17 cellular contexts compared by ENCODE assay signal in the genomic region with DNA sequence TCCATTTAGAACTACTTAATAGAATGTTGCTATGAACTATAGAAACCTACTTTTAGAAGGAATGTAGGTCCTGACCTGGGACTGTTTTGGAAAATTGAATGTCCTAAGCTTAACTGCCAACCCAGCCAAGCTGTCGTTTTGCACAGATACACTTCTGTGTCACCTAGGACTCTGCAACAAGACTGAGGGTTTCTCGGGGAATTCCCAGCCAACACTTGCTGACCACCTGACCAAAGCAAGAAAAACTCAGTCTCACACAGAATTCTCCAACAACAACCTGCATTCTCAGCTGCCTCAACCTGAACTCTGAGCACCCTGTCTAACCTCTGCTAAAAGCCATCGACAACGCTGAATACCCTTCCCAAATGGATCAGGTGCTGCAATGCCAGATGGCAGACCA.
"Had no signal": no experiment of that assay in that cellular context is flagged by ENCODE, and none has a peak within 500 bp of the region (broad histone marks: within the 10 kb centered on the region; RNA-seq: fewer than 3 reads in every experiment).

No MANE protein-coding gene starts in this region.

- H3K4me1 ChIP-seq: thyroid gland had no signal

- H3K36me3 ChIP-seq: brain microvascular endothelial cell, thyroid gland had no signal

- H3K4me3 Mint-ChIP-seq: central memory CD8-positive, alpha-beta T cell; dendritic cell treated with granulocyte-macrophage colony-stimulating factor and Interleukin-4, amounts not matched to agents 40 ng/mL and 50 ng/mL, for 4 days; natural killer cell treated with Interleukin-12 subunit alpha and Interleukin-12 subunit beta and Interleukin-15 and Interleukin-18, amount 100 ng/mL, for 72 hours; stimulated activated memory B cell treated with anti-CD40 and anti-IgM and Interleukin-4, amounts not matched to agents 10 μg/mL and 1 μg/mL and 100 μg/mL, for 72 hours had no signal

- H3K36me3 Mint-ChIP-seq: natural killer cell treated with Interleukin-12 subunit alpha and Interleukin-12 subunit beta and Interleukin-15 and Interleukin-18, amount 100 ng/mL, for 72 hours; stimulated activated memory B cell treated with anti-CD40 and anti-IgM and Interleukin-4, amounts not matched to agents 10 μg/mL and 1 μg/mL and 100 μg/mL, for 72 hours had no signal

- H3K9me3 ChIP-seq: thyroid gland had no signal

- H3K9me3 Mint-ChIP-seq: central memory CD8-positive, alpha-beta T cell; dendritic cell treated with granulocyte-macrophage colony-stimulating factor and Interleukin-4, amounts not matched to agents 40 ng/mL and 50 ng/mL, for 4 days; natural killer cell treated with Interleukin-12 subunit alpha and Interleukin-12 subunit beta and Interleukin-15 and Interleukin-18, amount 100 ng/mL, for 72 hours; stimulated activated memory B cell treated with anti-CD40 and anti-IgM and Interleukin-4, amounts not matched to agents 10 μg/mL and 1 μg/mL and 100 μg/mL, for 72 hours had no signal

- H3K27ac Mint-ChIP-seq: dendritic cell treated with granulocyte-macrophage colony-stimulating factor and Interleukin-4, amounts not matched to agents 40 ng/mL and 50 ng/mL, for 4 days; natural killer cell treated with Interleukin-12 subunit alpha and Interleukin-12 subunit beta and Interleukin-15 and Interleukin-18, amount 100 ng/mL, for 72 hours; stimulated activated memory B cell treated with anti-CD40 and anti-IgM and Interleukin-4, amounts not matched to agents 10 μg/mL and 1 μg/mL and 100 μg/mL, for 72 hours had no signal

- H3K27ac ChIP-seq: brain microvascular endothelial cell, thyroid gland had no signal

- DNase-seq: activated CD4-positive, CD25-positive, alpha-beta regulatory T cell treated with anti-CD3 and anti-CD28 coated beads, Interleukin-2, amount 50 U/mL, for 72 hours; activated naive CD4-positive, alpha-beta T cell treated with Interleukin-2 at 50 U/mL for 16 hours; activated T-cell treated with anti-CD3 and anti-CD28 coated beads for 4 hours; anterior cingulate cortex; brain microvascular endothelial cell; effector memory CD4-positive, alpha-beta T cell; foreskin melanocyte; mesenchymal stem cell; nucleus accumbens; posterior cingulate gyrus; stimulated activated CD4-positive, alpha-beta T cell treated with anti-CD3 and anti-CD28 coated beads, Interleukin-2, amount 100 ng/mL, for 48 hours; thyroid gland had no signal

- H3K27me3 ChIP-seq: brain microvascular endothelial cell, thyroid gland had no signal

- FAIRE-seq: urothelium cell line had no signal

- ATAC-seq: stimulated activated memory B cell treated with anti-CD40 and anti-IgM and Interleukin-4, amounts not matched to agents 10 μg/mL and 1 μg/mL and 100 μg/mL, for 72 hours had no signal

- H3K4me3 ChIP-seq: thyroid gland had no signal

- H3K27me3 Mint-ChIP-seq: dendritic cell treated with granulocyte-macrophage colony-stimulating factor and Interleukin-4, amounts not matched to agents 40 ng/mL and 50 ng/mL, for 4 days had no signal

- H3K4me1 Mint-ChIP-seq: central memory CD8-positive, alpha-beta T cell; stimulated activated memory B cell treated with anti-CD40 and anti-IgM and Interleukin-4, amounts not matched to agents 10 μg/mL and 1 μg/mL and 100 μg/mL, for 72 hours had no signal
